In the genomic region with DNA sequence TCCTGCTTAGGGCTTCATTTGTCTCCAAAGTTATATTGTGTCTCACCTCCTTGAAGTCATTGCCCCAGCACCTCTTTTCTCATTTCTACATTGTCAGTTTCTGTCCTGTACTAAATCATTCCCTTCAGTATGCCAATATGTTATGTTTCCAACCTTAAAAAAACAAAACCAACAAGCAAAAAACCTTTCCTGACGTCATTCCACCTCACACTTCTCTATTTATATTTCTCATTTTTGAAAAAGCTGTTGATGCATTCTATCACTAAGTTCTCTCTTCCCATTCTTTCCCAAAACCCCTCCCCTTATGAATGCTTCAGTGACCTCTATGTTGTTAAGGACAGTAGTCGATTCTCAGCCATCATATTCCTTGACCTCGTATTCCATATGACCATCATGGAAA, we compare ENCODE assay signal across 29 cellular contexts.
A peak's percentile ranks its signal among the peaks of the same experiment; 100 is the strongest.
DNase-seq lines count a peak whose midpoint lies in the region; ATAC-seq, FAIRE-seq and TF ChIP-seq lines count a peak whose summit lies in the region.
"Had no signal": no experiment of that assay in that cellular context is flagged by ENCODE, and none has a peak within 500 bp of the region (broad histone marks: within the 10 kb centered on the region; RNA-seq: fewer than 3 reads in every experiment).

No MANE protein-coding gene starts in this region.

- FAIRE-seq in HepG2 (lab: Jason Lieb, UNC): no peak
- FAIRE-seq: A204.1, A549, D721Med had no signal

- H3K4me3 ChIP-seq in HepG2 (replicated peaks in 1 of 3; ENCODE audit: insufficient read depth in 1 of 3, low read depth in 2 of 3, low read length in 3 of 3): no peak overlapping the region
- H3K4me3 ChIP-seq in right lobe of liver: no peak overlapping the region
- H3K4me3 ChIP-seq: A549; BLaER1; BLaER1 treated with 17β-estradiol and CSF1 and Interleukin-3, amounts not matched to agents 10 nM and 100 nM had no signal

- CTCF ChIA-PET in HepG2 (lab: Yijun Ruan, JAX; ENCODE audit: low intra/inter-chr PET ratio, low total read pairs): no interaction called here

- in situ Hi-C loops in HepG2 (cut with HindIII; ENCODE audit: extremely low pct_ligation_motif_present, low pct_unique_long_range_greater_than_20kb): loop anchor here (10.0 kb wide), 1 partner anchor 231 kb away; no protein-coding TSS in a partner anchor

- no peaks in the 10 kb centered on the region for H3K4me1 ChIP-seq in HepG2 (ENCODE audit: insufficient read depth, low read length)
- H3K4me1 ChIP-seq in right lobe of liver: no peaks in the 10 kb centered on the region
- H3K4me1 ChIP-seq: A549, BE2C, BLaER1, Caco-2 had no signal

- H3K9ac ChIP-seq in HepG2 (ENCODE audit: insufficient read depth, low read depth, low read length): no peak overlapping the region
- H3K9ac ChIP-seq: BLaER1; BLaER1 treated with 17β-estradiol and CSF1 and Interleukin-3, amounts not matched to agents 10 nM and 100 nM had no signal

- H3K27me3 ChIP-seq in HepG2 (ENCODE audit: control insufficient read depth in 1 of 2, insufficient read depth in 2 of 2, low read length in 2 of 2): no peaks in the 10 kb centered on the region
- no peaks in the 10 kb centered on the region for H3K27me3 ChIP-seq in right lobe of liver
- H3K27me3 ChIP-seq: BE2C; BLaER1; BLaER1 treated with 17β-estradiol and CSF1 and Interleukin-3, amounts not matched to agents 10 nM and 100 nM had no signal

- POLR2A ChIA-PET in HepG2 (lab: Yijun Ruan, JAX): no interaction called here

- no peak for TF ChIP-seq RAD21 in HepG2 (CRISPR knock-in tag; IDR thresholded peaks at IDR 0.05)

- H4K20me1 ChIP-seq in HepG2 (ENCODE audit: insufficient read depth, low read length): no peaks in the 10 kb centered on the region
- H4K20me1 ChIP-seq: BLaER1; BLaER1 treated with 17β-estradiol and CSF1 and Interleukin-3, amounts not matched to agents 10 nM and 100 nM had no signal

- no peak for DNase-seq in HepG2 (ENCODE audit: low spot score)
- DNase-seq in right lobe of liver: no peak
- DNase-seq: 8988T; ACHN; AML-193; BE2C; C1 segment of cervical spinal cord; Caco-2; Calu3; CD4-positive, alpha-beta memory T cell; CD4-positive, alpha-beta T cell; CD4-positive, CD25-positive, alpha-beta regulatory T cell; CD8-positive, alpha-beta memory T cell; CD8-positive, alpha-beta T cell; COR-L47; DMS 273 treated with DMSO at 0.1 percent for 48 hours; DMS153; DMS53; DMS79; DMS79 treated with DMSO at 0.1 percent for 48 hours; DND-41; EL had no signal

- H3K27ac ChIP-seq in HepG2 (ENCODE audit: extremely low read length, insufficient read depth, low read length) (no peak overlapping the region), right lobe of liver (no peak overlapping the region)
- H3K27ac ChIP-seq: 22Rv1; A549; BLaER1; BLaER1 treated with 17β-estradiol and CSF1 and Interleukin-3, amounts not matched to agents 10 nM and 100 nM; C4-2B had no signal

- H3K36me3 ChIP-seq in HepG2 (replicated peaks in 1 of 2; ENCODE audit: control insufficient read depth in 1 of 2, insufficient read depth in 2 of 2, low read length in 2 of 2) (no peaks in the 10 kb centered on the region), right lobe of liver (no peaks in the 10 kb centered on the region)
- H3K36me3 ChIP-seq: BE2C; BLaER1; BLaER1 treated with 17β-estradiol and CSF1 and Interleukin-3, amounts not matched to agents 10 nM and 100 nM had no signal

- no peak overlapping the region for H3K4me2 ChIP-seq in HepG2 (ENCODE audit: low read depth, low read length)
- H3K4me2 ChIP-seq: A549, BLaER1 had no signal

- ATAC-seq in HepG2: no peak
- ATAC-seq in right lobe of liver: no peak
- ATAC-seq: A549; CD8-positive, alpha-beta T cell had no signal

- TF ChIP-seq POLR2A in HepG2 (IDR thresholded peaks at IDR 0.05; ENCODE audit: insufficient read depth in 1 of 2, low read depth in 2 of 2, low read length in 2 of 2) (no peak), right lobe of liver (IDR thresholded peaks at IDR 0.05) (no peak)

- 0% methylated on average over 3 of the region's 3 CpGs for WGBS in HepG2 (ENCODE audit: low lambda C conversion rate)
- WGBS in right lobe of liver (ENCODE audit: insufficient coverage, low coverage, low lambda C conversion rate, missing lambda C conversion rate): 44% methylated on average over 3 of the region's 3 CpGs

- TF ChIP-seq EP300 in HepG2 (IDR thresholded peaks at IDR 0.05; ENCODE audit: low read depth in 2 of 2, low read length in 2 of 2) (no peak), HepG2 (CRISPR knock-in tag; IDR thresholded peaks at IDR 0.05; ENCODE audit: borderline replicate concordance) (no peak)

- H3K79me2 ChIP-seq in HepG2 (ENCODE audit: insufficient read depth, low read length): no peaks in the 10 kb centered on the region

- BruUV-seq in HepG2 (replicated peaks; lab: Mats Ljungman, UMichigan): no TSS peak

- intact Hi-C loops in HepG2 (cut with micrococcal nuclease; ENCODE audit: unreplicated experiment): no loop called here
- intact Hi-C loops in right lobe of liver (cut with DNase I): no loop called here

- no peaks in the 10 kb centered on the region for H3K9me3 ChIP-seq in HepG2 (ENCODE audit: low read length)
- no peaks in the 10 kb centered on the region for H3K9me3 ChIP-seq in right lobe of liver
- H3K9me3 ChIP-seq: A549; BE2C; BLaER1; BLaER1 treated with 17β-estradiol and CSF1 and Interleukin-3, amounts not matched to agents 10 nM and 100 nM; Caco-2 had no signal

- TF ChIP-seq CTCF in HepG2 (CRISPR knock-in tag; IDR thresholded peaks at IDR 0.05): no peak
- no peak for TF ChIP-seq CTCF in right lobe of liver (IDR thresholded peaks at IDR 0.05)

- no peak overlapping the region for H2AFZ ChIP-seq in HepG2 (ENCODE audit: low read length)

TF ChIP-seq in HepG2, 621 proteins besides CTCF, POLR2A, EP300 and RAD21 (continues in another document):
- TF ChIP-seq KLF11 (CRISPR knock-in tag; IDR thresholded peaks at IDR 0.05): no peak
- TF ChIP-seq, protein P1, sequence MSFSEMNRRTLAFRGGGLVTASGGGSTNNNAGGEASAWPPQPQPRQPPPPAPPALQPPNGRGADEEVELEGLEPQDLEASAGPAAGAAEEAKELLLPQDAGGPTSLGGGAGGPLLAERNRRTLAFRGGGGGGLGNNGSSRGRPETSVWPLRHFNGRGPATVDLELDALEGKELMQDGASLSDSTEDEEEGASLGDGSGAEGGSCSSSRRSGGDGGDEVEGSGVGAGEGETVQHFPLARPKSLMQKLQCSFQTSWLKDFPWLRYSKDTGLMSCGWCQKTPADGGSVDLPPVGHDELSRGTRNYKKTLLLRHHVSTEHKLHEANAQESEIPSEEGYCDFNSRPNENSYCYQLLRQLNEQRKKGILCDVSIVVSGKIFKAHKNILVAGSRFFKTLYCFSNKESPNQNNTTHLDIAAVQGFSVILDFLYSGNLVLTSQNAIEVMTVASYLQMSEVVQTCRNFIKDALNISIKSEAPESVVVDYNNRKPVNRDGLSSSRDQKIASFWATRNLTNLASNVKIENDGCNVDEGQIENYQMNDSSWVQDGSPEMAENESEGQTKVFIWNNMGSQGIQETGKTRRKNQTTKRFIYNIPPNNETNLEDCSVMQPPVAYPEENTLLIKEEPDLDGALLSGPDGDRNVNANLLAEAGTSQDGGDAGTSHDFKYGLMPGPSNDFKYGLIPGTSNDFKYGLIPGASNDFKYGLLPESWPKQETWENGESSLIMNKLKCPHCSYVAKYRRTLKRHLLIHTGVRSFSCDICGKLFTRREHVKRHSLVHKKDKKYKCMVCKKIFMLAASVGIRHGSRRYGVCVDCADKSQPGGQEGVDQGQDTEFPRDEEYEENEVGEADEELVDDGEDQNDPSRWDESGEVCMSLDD (CRISPR knock-in tag; IDR thresholded peaks at IDR 0.05; ENCODE audit: borderline replicate concordance): no peak
- TF ChIP-seq, protein P2, sequence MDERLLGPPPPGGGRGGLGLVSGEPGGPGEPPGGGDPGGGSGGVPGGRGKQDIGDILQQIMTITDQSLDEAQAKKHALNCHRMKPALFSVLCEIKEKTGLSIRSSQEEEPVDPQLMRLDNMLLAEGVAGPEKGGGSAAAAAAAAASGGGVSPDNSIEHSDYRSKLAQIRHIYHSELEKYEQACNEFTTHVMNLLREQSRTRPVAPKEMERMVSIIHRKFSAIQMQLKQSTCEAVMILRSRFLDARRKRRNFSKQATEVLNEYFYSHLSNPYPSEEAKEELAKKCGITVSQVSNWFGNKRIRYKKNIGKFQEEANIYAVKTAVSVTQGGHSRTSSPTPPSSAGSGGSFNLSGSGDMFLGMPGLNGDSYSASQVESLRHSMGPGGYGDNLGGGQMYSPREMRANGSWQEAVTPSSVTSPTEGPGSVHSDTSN (CRISPR knock-in tag; IDR thresholded peaks at IDR 0.05): no peak
- no peak for TF ChIP-seq MXD4 (CRISPR knock-in tag; IDR thresholded peaks at IDR 0.05)
- TF ChIP-seq, protein P3, sequence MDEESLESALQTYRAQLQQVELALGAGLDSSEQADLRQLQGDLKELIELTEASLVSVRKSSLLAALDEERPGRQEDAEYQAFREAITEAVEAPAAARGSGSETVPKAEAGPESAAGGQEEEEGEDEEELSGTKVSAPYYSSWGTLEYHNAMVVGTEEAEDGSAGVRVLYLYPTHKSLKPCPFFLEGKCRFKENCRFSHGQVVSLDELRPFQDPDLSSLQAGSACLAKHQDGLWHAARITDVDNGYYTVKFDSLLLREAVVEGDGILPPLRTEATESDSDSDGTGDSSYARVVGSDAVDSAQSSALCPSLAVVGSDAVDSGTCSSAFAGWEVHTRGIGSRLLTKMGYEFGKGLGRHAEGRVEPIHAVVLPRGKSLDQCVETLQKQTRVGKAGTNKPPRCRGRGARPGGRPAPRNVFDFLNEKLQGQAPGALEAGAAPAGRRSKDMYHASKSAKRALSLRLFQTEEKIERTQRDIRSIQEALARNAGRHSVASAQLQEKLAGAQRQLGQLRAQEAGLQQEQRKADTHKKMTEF (CRISPR knock-in tag; IDR thresholded peaks at IDR 0.05): no peak
- no peak for TF ChIP-seq RFX3 (CRISPR knock-in tag; IDR thresholded peaks at IDR 0.05)
- TF ChIP-seq, protein P4, sequence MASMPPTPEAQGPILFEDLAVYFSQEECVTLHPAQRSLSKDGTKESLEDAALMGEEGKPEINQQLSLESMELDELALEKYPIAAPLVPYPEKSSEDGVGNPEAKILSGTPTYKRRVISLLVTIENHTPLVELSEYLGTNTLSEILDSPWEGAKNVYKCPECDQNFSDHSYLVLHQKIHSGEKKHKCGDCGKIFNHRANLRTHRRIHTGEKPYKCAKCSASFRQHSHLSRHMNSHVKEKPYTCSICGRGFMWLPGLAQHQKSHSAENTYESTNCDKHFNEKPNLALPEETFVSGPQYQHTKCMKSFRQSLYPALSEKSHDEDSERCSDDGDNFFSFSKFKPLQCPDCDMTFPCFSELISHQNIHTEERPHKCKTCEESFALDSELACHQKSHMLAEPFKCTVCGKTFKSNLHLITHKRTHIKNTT (CRISPR knock-in tag; IDR thresholded peaks at IDR 0.05): no peak
- no peak for TF ChIP-seq ZFP62 (CRISPR knock-in tag; IDR thresholded peaks at IDR 0.05)
- TF ChIP-seq ZNF766 (CRISPR knock-in tag; IDR thresholded peaks at IDR 0.05; ENCODE audit: borderline replicate concordance): no peak
- no peak for TF ChIP-seq ZIK1 (CRISPR knock-in tag; IDR thresholded peaks at IDR 0.05; ENCODE audit: borderline replicate concordance, low read depth)
- TF ChIP-seq ATF7 (IDR thresholded peaks at IDR 0.05): peak; percentile 73
- TF ChIP-seq ATF7 (CRISPR knock-in tag; IDR thresholded peaks at IDR 0.05): no peak
- no peak for TF ChIP-seq MIER3 (CRISPR knock-in tag; IDR thresholded peaks at IDR 0.05; ENCODE audit: borderline replicate concordance)
